Comparison of ENCODE assay signal across 7 cellular contexts in genomic region chr6:165401092-165401491, GRCh38.
"Had no signal": no experiment of that assay in that cellular context is flagged by ENCODE, and none has a peak within 500 bp of the region (broad histone marks: within the 10 kb centered on the region; RNA-seq: fewer than 3 reads in every experiment).

No MANE protein-coding gene starts in this region.

- DNase-seq: GDM1, GF-D8 had no signal

- FAIRE-seq: G401.6, GM12891, GM12892, GM18507, GM19239 had no signal
